In genomic region chr3:34213481-34213880, GRCh38 we compare ENCODE assay signal across 17 cellular contexts.
DNase-seq lines count a peak whose midpoint lies in the region; ATAC-seq, FAIRE-seq and TF ChIP-seq lines count a peak whose summit lies in the region.
"Had no signal": no experiment of that assay in that cellular context is flagged by ENCODE, and none has a peak within 500 bp of the region (broad histone marks: within the 10 kb centered on the region; RNA-seq: fewer than 3 reads in every experiment).

No MANE protein-coding gene starts in this region.

- H3K36me3 ChIP-seq in endothelial cell of umbilical vein (ENCODE audit: control insufficient read depth in 2 of 2, extremely low read depth in 1 of 2, insufficient read depth in 2 of 2, low read length in 2 of 2), result no peaks in the 10 kb centered on the region
- H3K36me3 ChIP-seq: breast epithelium, HAP-1, tibial nerve had no signal

- intact Hi-C loops in endothelial cell of umbilical vein (cut with micrococcal nuclease), result no loop called here
- intact Hi-C loops in sciatic nerve (cut with DNase I), result no loop called here

- no peak overlapping the region for H3K4me3 ChIP-seq in endothelial cell of umbilical vein (replicated peaks in 1 of 3; ENCODE audit: insufficient read depth in 1 of 3, low read depth in 1 of 3, low read length in 3 of 3)
- H3K4me3 ChIP-seq: breast epithelium, HAP-1, tibial nerve had no signal

- FAIRE-seq in endothelial cell of umbilical vein (lab: Jason Lieb, UNC), result no peak
- FAIRE-seq: HTR-8/SVneo had no signal

- no peaks in the 10 kb centered on the region for H3K9me1 ChIP-seq in endothelial cell of umbilical vein (replicated peaks; ENCODE audit: control insufficient read depth, extremely low read depth, insufficient read depth, low read length)

- no TSS peak for BruUV-seq in endothelial cell of umbilical vein (replicated peaks; lab: Mats Ljungman, UMichigan)

- H2AFZ ChIP-seq in endothelial cell of umbilical vein (ENCODE audit: low read depth, low read length), result peak overlapping the region; percentile 39

- POLR2A ChIA-PET in endothelial cell of umbilical vein (lab: Charles Lee), result no interaction called here

- H3K27ac ChIP-seq in endothelial cell of umbilical vein (ENCODE audit: insufficient read depth, low read depth, low read length), result no peak overlapping the region
- H3K27ac ChIP-seq: tibial nerve had no signal

- TF ChIP-seq POLR2A in endothelial cell of umbilical vein (IDR thresholded peaks at IDR 0.05; ENCODE audit: low read depth, low read length), result no peak

- no peaks in the 10 kb centered on the region for H3K9me3 ChIP-seq in endothelial cell of umbilical vein (replicated peaks; ENCODE audit: control insufficient read depth, insufficient read depth, low read length)
- H3K9me3 ChIP-seq: breast epithelium, HAP-1, tibial nerve had no signal

- DNase-seq in NCI-H1092 (lab: John Stamatoyannopoulos, UW), result peak; percentile 18
- DNase-seq in NCI-H345 (lab: John Stamatoyannopoulos, UW), result peak; percentile 40
- DNase-seq in endothelial cell of umbilical vein (ENCODE audit: low read depth, low spot score), result peak; percentile 11
- no peak for DNase-seq in sciatic nerve (ENCODE audit: low spot score)
- no peak for DNase-seq in NCI-H1436 (lab: John Stamatoyannopoulos, UW)
- no peak for DNase-seq in stimulated activated CD4-positive, alpha-beta T cell treated with anti-CD3 and anti-CD28 coated beads, Interleukin-2, amount 100 ng/mL, for 48 hours
- DNase-seq in GM10266 (ENCODE audit: extremely low spot score), result no peak
- no peak for DNase-seq in NCI-H226
- DNase-seq: activated CD4-positive, alpha-beta T cell treated with anti-CD3 and anti-CD28 coated beads, Interleukin-2, amount 10 ng/mL, durations not matched to agents 7 days and 5 days; activated naive CD4-positive, alpha-beta T cell treated with anti-CD3 and anti-CD28 coated beads for 36 hours; DMS 273 treated with DMSO at 0.1 percent for 48 hours; effector CD4-positive, alpha-beta T cell; OCI-M1 had no signal

- no peak overlapping the region for H3K4me2 ChIP-seq in endothelial cell of umbilical vein (ENCODE audit: insufficient read depth, low read length)

- H3K27me3 ChIP-seq in endothelial cell of umbilical vein (ENCODE audit: control insufficient read depth in 2 of 2, insufficient read depth in 2 of 2, low read length in 2 of 2), result no peaks in the 10 kb centered on the region
- H3K27me3 ChIP-seq: breast epithelium, tibial nerve had no signal

- H3K79me2 ChIP-seq in endothelial cell of umbilical vein (ENCODE audit: control insufficient read depth, insufficient read depth, low read length), result no peaks in the 10 kb centered on the region

- CTCF ChIA-PET in endothelial cell of umbilical vein (lab: Charles Lee), result interaction anchor here (0.6 to 3.1 kb wide), 4 partner anchors 9 to 107 kb away, joined by 3 to 13 read pairs (median 4); no protein-coding TSS in a partner anchor

- peaks cover 35% of the 10 kb centered on the region for H3K4me1 ChIP-seq in endothelial cell of umbilical vein (ENCODE audit: control insufficient read depth, extremely low read depth, insufficient read depth, low read length)
- H3K4me1 ChIP-seq: breast epithelium, HAP-1 had no signal

- no peak for TF ChIP-seq CTCF in endothelial cell of umbilical vein (IDR thresholded peaks at IDR 0.05; ENCODE audit: extremely low read depth in 1 of 2, insufficient read depth in 1 of 2, low read depth in 1 of 2, low read length in 2 of 2)
- no peak for TF ChIP-seq CTCF in GM10266 (IDR thresholded peaks at IDR 0.05; ENCODE audit: control insufficient read depth, insufficient read depth, low read depth, missing control alignments)

- no peak overlapping the region for H3K9ac ChIP-seq in endothelial cell of umbilical vein (replicated peaks; ENCODE audit: extremely low read depth, insufficient read depth, low read length)

- ATAC-seq in sciatic nerve, result peak; percentile 33

- H4K20me1 ChIP-seq in endothelial cell of umbilical vein (replicated peaks; ENCODE audit: control insufficient read depth, extremely low read depth, insufficient read depth, low read length), result no peaks in the 10 kb centered on the region

- dilution Hi-C loops in endothelial cell of umbilical vein (cut with MboI; ENCODE audit: extremely low pct_ligation_motif_present, low sequenced_read_pairs), result no loop called here

TF ChIP-seq in endothelial cell of umbilical vein, 7 proteins besides CTCF, POLR2A, EP300 and RAD21:
- TF ChIP-seq, protein P1, sequence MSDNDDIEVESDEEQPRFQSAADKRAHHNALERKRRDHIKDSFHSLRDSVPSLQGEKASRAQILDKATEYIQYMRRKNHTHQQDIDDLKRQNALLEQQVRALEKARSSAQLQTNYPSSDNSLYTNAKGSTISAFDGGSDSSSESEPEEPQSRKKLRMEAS (IDR thresholded peaks at IDR 0.05; ENCODE audit: insufficient read depth, insufficient read length), result no peak
- TF ChIP-seq JUN (IDR thresholded peaks at IDR 0.05; ENCODE audit: borderline replicate concordance, insufficient read depth, insufficient read length, low read depth), result no peak
- no peak for TF ChIP-seq POLR2AphosphoS5 (IDR thresholded peaks at IDR 0.05; ENCODE audit: insufficient read depth, low read depth, low read length)
- no peak for TF ChIP-seq MYC (IDR thresholded peaks at IDR 0.05; ENCODE audit: low read depth, low read length)
- no peak for TF ChIP-seq EZH2 (IDR thresholded peaks at IDR 0.05; ENCODE audit: borderline replicate concordance, low read depth, low read length, severe bottlenecking)
- no peak for TF ChIP-seq GATA2 (IDR thresholded peaks at IDR 0.05; ENCODE audit: insufficient read depth, insufficient read length, low read depth, low read length)
- TF ChIP-seq FOS (IDR thresholded peaks at IDR 0.05; ENCODE audit: borderline replicate concordance, insufficient read depth, low read length), result no peak

Comparison
In these comparisons a context has a peak if more than half of its experiments do, and no peak if none do; other contexts are left out.
1. DNase-seq: peak in NCI-H1092 (single experiment), NCI-H345 (single experiment) and endothelial cell of umbilical vein (single experiment); none in sciatic nerve (single experiment), NCI-H1436 (single experiment), stimulated activated CD4-positive, alpha-beta T cell treated with anti-CD3 and anti-CD28 coated beads, Interleukin-2, amount 100 ng/mL, for 48 hours (0 of 2), GM10266 (single experiment) and NCI-H226 (single experiment).